27 cellular contexts compared by ENCODE assay signal in genomic region chr7:46633816-46634215, GRCh38.
A peak's percentile ranks its signal among the peaks of the same experiment; 100 is the strongest.
DNase-seq lines count a peak whose midpoint lies in the region; ATAC-seq, FAIRE-seq and TF ChIP-seq lines count a peak whose summit lies in the region.
"Had no signal": no experiment of that assay in that cellular context is flagged by ENCODE, and none has a peak within 500 bp of the region (broad histone marks: within the 10 kb centered on the region; RNA-seq: fewer than 3 reads in every experiment).

No MANE protein-coding gene starts in this region.

- H3K4me1 Mint-ChIP-seq in CD8-positive, alpha-beta memory T cell: no peaks in the 10 kb centered on the region
- H3K4me1 Mint-ChIP-seq: B cell, IgD-negative memory B cell had no signal

- H3K9me3 Mint-ChIP-seq in CD8-positive, alpha-beta memory T cell: peaks cover 0 to 5% (median 2%) of the 10 kb centered on the region in 5 donors
- H3K9me3 Mint-ChIP-seq: IgD-negative memory B cell had no signal

- H3K4me1 ChIP-seq in foreskin keratinocyte: no peaks in the 10 kb centered on the region
- H3K4me1 ChIP-seq in CD8-positive, alpha-beta memory T cell (ENCODE audit: insufficient read depth, low read length): no peaks in the 10 kb centered on the region
- H3K4me1 ChIP-seq in lower lobe of right lung: no peaks in the 10 kb centered on the region

- intact Hi-C loops in lower lobe of right lung (cut with DNase I): no loop called here

- H3K27me3 ChIP-seq in bronchial epithelial cell (ENCODE audit: control insufficient read depth, insufficient read depth, low read length) (no peaks in the 10 kb centered on the region), foreskin keratinocyte (no peaks in the 10 kb centered on the region), lower lobe of right lung (ENCODE audit: low read depth) (no peaks in the 10 kb centered on the region)
- no peaks in the 10 kb centered on the region for H3K27me3 ChIP-seq in CD8-positive, alpha-beta memory T cell (ENCODE audit: insufficient read depth, low read length, poor library complexity, severe bottlenecking)

- no peak overlapping the region for H3K4me3 Mint-ChIP-seq in CD8-positive, alpha-beta memory T cell
- H3K4me3 Mint-ChIP-seq: B cell; CD8-positive, alpha-beta T cell; IgD-negative memory B cell had no signal

- POLR2A ChIA-PET in CD8-positive, alpha-beta memory T cell (lab: Charles Lee): no interaction called here

- H3K36me3 ChIP-seq in bronchial epithelial cell (ENCODE audit: control insufficient read depth, insufficient read depth, low read length) (no peaks in the 10 kb centered on the region), lower lobe of right lung (no peaks in the 10 kb centered on the region)
- no peaks in the 10 kb centered on the region for H3K36me3 ChIP-seq in CD8-positive, alpha-beta memory T cell (ENCODE audit: insufficient read depth, low read length)

- no peak overlapping the region for H3K27ac Mint-ChIP-seq in CD8-positive, alpha-beta memory T cell
- H3K27ac Mint-ChIP-seq: B cell; CD8-positive, alpha-beta T cell; IgD-negative memory B cell had no signal

- CTCF ChIA-PET in CD8-positive, alpha-beta memory T cell (lab: Charles Lee): no interaction called here

- TF ChIP-seq CTCF in bronchial epithelial cell (IDR thresholded peaks at IDR 0.05; ENCODE audit: insufficient read depth, low read length, severe bottlenecking): no peak
- TF ChIP-seq CTCF in foreskin keratinocyte (conservative IDR thresholded peaks at IDR 0.05): no peak
- no peak for TF ChIP-seq CTCF in lower lobe of right lung (IDR thresholded peaks at IDR 0.05)

- no peak for FAIRE-seq in bronchial epithelial cell (lab: Jason Lieb, UNC)
- FAIRE-seq: GM12891, H54 had no signal

- ATAC-seq in foreskin keratinocyte (no peak), lower lobe of right lung (no peak)
- ATAC-seq: CD8-positive, alpha-beta T cell; Panc1 had no signal

- no peaks in the 10 kb centered on the region for H3K9me3 ChIP-seq in CD8-positive, alpha-beta memory T cell (ENCODE audit: low read length)
- no peaks in the 10 kb centered on the region for H3K9me3 ChIP-seq in lower lobe of right lung

- DNase-seq in NCI-H1105 treated with DMSO at 0.1 percent for 48 hours (lab: John Stamatoyannopoulos, UW) (peak; percentile 36), NCI-H1105 (lab: John Stamatoyannopoulos, UW) (no peak), bronchial epithelial cell (ENCODE audit: low read depth) (peak; percentile 15), foreskin keratinocyte (peak; percentile 51 to 52), mucosa of gallbladder (ENCODE audit: low spot score) (no peak), lower lobe of right lung (no peak)
- DNase-seq in CD8-positive, alpha-beta memory T cell: no peak
- DNase-seq: Calu3; CD8-positive, alpha-beta T cell; DMS79 treated with DMSO at 0.1 percent for 48 hours; GF-D8; MM.1S; NCI-H1436; NCI-H187 treated with DMSO at 0.1 percent for 48 hours; NCI-H2171 treated with DMSO at 0.1 percent for 48 hours; NCI-H446; NCI-H524 treated with DMSO at 0.1 percent for 48 hours; SHP77 had no signal

- peaks cover 0 to 2% of the 10 kb centered on the region in 2 donors for H3K27me3 Mint-ChIP-seq in CD8-positive, alpha-beta memory T cell
- H3K27me3 Mint-ChIP-seq: B cell, IgD-negative memory B cell had no signal

- H3K27ac ChIP-seq in foreskin keratinocyte (no peak overlapping the region), lower lobe of right lung (no peak overlapping the region)
- no peak overlapping the region for H3K27ac ChIP-seq in CD8-positive, alpha-beta memory T cell (ENCODE audit: low read depth, low read length)
- H3K27ac ChIP-seq: 22Rv1, C4-2B, KMS-11, RWPE1 had no signal

- no peaks in the 10 kb centered on the region for H3K36me3 Mint-ChIP-seq in CD8-positive, alpha-beta memory T cell
- H3K36me3 Mint-ChIP-seq: CD8-positive, alpha-beta T cell; IgD-negative memory B cell had no signal

- H3K4me3 ChIP-seq in bronchial epithelial cell (ENCODE audit: low read depth, low read length) (no peak overlapping the region), lower lobe of right lung (no peak overlapping the region)
- no peak overlapping the region for H3K4me3 ChIP-seq in CD8-positive, alpha-beta memory T cell (ENCODE audit: low read length)

Comparison
In these comparisons a context has a peak if more than half of its experiments do, and no peak if none do; other contexts are left out.
1. DNase-seq: peak in NCI-H1105 treated with DMSO at 0.1 percent for 48 hours (single experiment), bronchial epithelial cell (single experiment) and foreskin keratinocyte (2 of 2); none in NCI-H1105 (single experiment), CD8-positive, alpha-beta memory T cell (0 of 5), mucosa of gallbladder (single experiment) and lower lobe of right lung (single experiment).